Comparison of ENCODE assay signal across 9 cellular contexts in the genomic region with DNA sequence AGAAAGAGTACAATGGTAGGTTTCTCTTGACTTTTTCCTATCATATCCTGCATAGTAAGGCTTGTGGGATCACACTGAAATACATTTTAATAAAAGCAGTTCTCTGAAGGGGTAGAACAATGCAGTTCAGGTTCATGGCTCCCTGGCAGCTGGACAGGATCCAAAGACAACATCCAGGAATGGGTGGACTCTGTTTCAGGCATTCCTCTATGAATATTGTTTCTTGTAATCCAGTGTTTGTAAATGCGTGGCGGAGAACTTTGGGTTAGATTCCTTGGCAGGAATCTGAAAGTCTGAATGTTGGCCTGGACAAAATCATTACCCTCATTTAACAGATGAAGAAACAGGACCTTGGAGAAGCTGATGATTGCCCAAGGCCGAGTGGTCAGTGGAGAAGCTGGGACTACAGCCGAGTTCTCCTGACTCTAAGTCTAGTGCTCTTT. TPM values are rescaled to one million over a fixed set of nuclear protein-coding genes. Genes with fewer than 3 reads are reported as not detected.
DNase-seq lines count a peak whose midpoint lies in the region; ATAC-seq and TF ChIP-seq lines count a peak whose summit lies in the region.
"Had no signal": no experiment of that assay in that cellular context is flagged by ENCODE, and none has a peak within 500 bp of the region (broad histone marks: within the 10 kb centered on the region; RNA-seq: fewer than 3 reads in every experiment).

No MANE protein-coding gene starts in this region.

- H3K4me1 ChIP-seq in gastrocnemius medialis = peaks cover 47 to 63% of the 10 kb centered on the region in 2 donors

- H3K36me3 ChIP-seq in gastrocnemius medialis = no peaks in the 10 kb centered on the region

- H3K4me3 ChIP-seq in gastrocnemius medialis = no peak overlapping the region

- TF ChIP-seq POLR2A in gastrocnemius medialis (IDR thresholded peaks at IDR 0.05) = no peak

- H3K27me3 ChIP-seq in gastrocnemius medialis = no peaks in the 10 kb centered on the region

- ATAC-seq in gastrocnemius medialis = peak; percentile 50 to 51
- no peak for ATAC-seq in GM19395 (IDR thresholded peaks at IDR 0.05; ENCODE audit: unreplicated experiment)

- peak overlapping the region; percentile 38 to 70 (median 50) for H3K27ac ChIP-seq in gastrocnemius medialis

- in situ Hi-C loops in gastrocnemius medialis (cut with MboI; ENCODE audit: low sequenced_read_pairs in 4 of 4) = no loop called here

- intact Hi-C loops in gastrocnemius medialis (cut with DNase I; ENCODE audit: low total_unique reads) = no loop called here

- no peaks in the 10 kb centered on the region for H3K9me3 ChIP-seq in gastrocnemius medialis

- peak; percentile 56 for DNase-seq in GM03348 (ENCODE audit: low spot score)
- DNase-seq in SHP77 treated with DMSO at 0.1 percent for 48 hours (lab: John Stamatoyannopoulos, UW) = peak; percentile 51
- peak; percentile 94 for DNase-seq in glomerular visceral epithelial cell (ENCODE audit: extremely low spot score)
- peak; percentile 11 to 30 for DNase-seq in gastrocnemius medialis
- DNase-seq in activated naive CD4-positive, alpha-beta T cell (lab: John Stamatoyannopoulos, UW) = no peak
- DNase-seq in activated CD4-positive, alpha-beta T cell treated with anti-CD3 and anti-CD28 coated beads, Interleukin-2, amount 50 U/mL, for 1 hour = no peak
- no peak for DNase-seq in 8988T
- DNase-seq: T-helper 2 cell had no signal

- no peak for TF ChIP-seq CTCF in gastrocnemius medialis (IDR thresholded peaks at IDR 0.05 in 4 of 5, conservative IDR thresholded peaks at IDR 0.05 in 1 of 5)

RNA-seq across cellular contexts. Expression of a gene that starts 43.5 kb away (rescaled TPM):
- 100 to 1,000 TPM in 3 of 4 donors, 10 to 100 TPM in 1; 96.9 to 207 (median 182) TPM for total RNA-seq in gastrocnemius medialis

Comparison
In these comparisons a context has a peak if more than half of its experiments do, and no peak if none do; other contexts are left out.
1. DNase-seq: peak in GM03348 (single experiment), SHP77 treated with DMSO at 0.1 percent for 48 hours (single experiment), glomerular visceral epithelial cell (single experiment) and gastrocnemius medialis (2 of 2); none in activated naive CD4-positive, alpha-beta T cell (0 of 4), activated CD4-positive, alpha-beta T cell treated with anti-CD3 and anti-CD28 coated beads, Interleukin-2, amount 50 U/mL, for 1 hour (single experiment) and 8988T (single experiment).